20 cellular contexts compared by ENCODE assay signal in the genomic region with DNA sequence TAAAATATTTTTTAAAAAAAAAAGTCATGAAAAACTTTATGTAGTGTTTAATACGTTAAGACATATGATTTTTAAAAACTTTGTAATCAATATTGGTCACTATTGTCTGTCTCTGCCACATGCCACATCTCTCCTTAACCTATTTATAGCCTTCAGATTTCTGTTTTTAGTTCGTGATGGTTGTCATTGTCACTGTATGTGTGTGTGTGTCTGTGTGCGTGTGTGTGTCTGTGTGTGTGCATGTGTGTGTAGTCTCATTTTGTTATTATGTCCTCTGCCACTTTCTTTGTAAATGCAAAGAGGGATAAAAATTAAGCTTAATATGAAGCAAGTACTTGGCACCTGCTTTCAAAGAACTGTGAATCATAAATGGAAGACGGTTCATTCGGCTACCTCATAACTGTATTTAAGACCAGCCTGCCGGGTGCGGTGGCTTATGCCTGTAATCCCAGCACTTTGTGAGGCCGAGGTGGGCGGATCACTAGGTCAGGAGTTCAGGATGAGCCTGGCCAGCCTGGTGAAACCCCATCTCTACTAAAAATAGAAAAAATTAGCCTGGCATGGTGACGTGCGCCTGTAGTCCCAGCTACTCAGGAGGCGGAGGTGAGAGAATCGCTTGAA.
A peak's percentile ranks its signal among the peaks of the same experiment; 100 is the strongest.
DNase-seq lines count a peak whose midpoint lies in the region; ATAC-seq, FAIRE-seq and TF ChIP-seq lines count a peak whose summit lies in the region.
"Had no signal": no experiment of that assay in that cellular context is flagged by ENCODE, and none has a peak within 500 bp of the region (broad histone marks: within the 10 kb centered on the region; RNA-seq: fewer than 3 reads in every experiment).

No MANE protein-coding gene starts in this region.

- H3K27me3 ChIP-seq in mesenchymal stem cell (ENCODE audit: control insufficient read depth in 1 of 2, insufficient read depth in 1 of 2, low read length in 2 of 2) (no peaks in the 10 kb centered on the region), uterus (no peaks in the 10 kb centered on the region)

- H2BK12ac ChIP-seq in mesenchymal stem cell (ENCODE audit: low read length in 2 of 2), result no peak overlapping the region

- no peak overlapping the region for H4K8ac ChIP-seq in mesenchymal stem cell (ENCODE audit: low read length)

- ATAC-seq in A549 (peak; percentile 40 to 78; a peak in 5 of 6 replicates), HG03565 (IDR thresholded peaks at IDR 0.05; ENCODE audit: unreplicated experiment) (no peak), HG03442 (IDR thresholded peaks at IDR 0.05; ENCODE audit: unreplicated experiment) (no peak)
- ATAC-seq: K562 had no signal

- TF ChIP-seq POLR2A in A549 (IDR thresholded peaks at IDR 0.05; ENCODE audit: low read length) (no peak), H54 (IDR thresholded peaks at IDR 0.05; ENCODE audit: low read depth, low read length) (no peak), uterus (IDR thresholded peaks at IDR 0.05) (no peak)

- intact Hi-C loops in uterus (cut with DNase I; ENCODE audit: low total_unique reads), result no loop called here

- TF ChIP-seq RAD21 in A549 (conservative IDR thresholded peaks at IDR 0.05 in 1 of 2, IDR thresholded peaks at IDR 0.05 in 1 of 2), result no peak

- H3K4ac ChIP-seq in mesenchymal stem cell (ENCODE audit: low read depth in 1 of 2, low read length in 2 of 2), result peak overlapping the region in 1 of 2 experiments; percentile 37

- no peak overlapping the region for H2AK5ac ChIP-seq in mesenchymal stem cell (ENCODE audit: low read length, severe bottlenecking)

- POLR2A ChIA-PET in A549 (lab: Yijun Ruan, JAX), result interaction anchor here (0.9 to 2.4 kb wide), 4 partner anchors 24 to 354 kb away, joined by 3 to 21 read pairs (median 6); partner anchors contain the start of gene ARL4A

- peak overlapping the region; percentile 23 for H2AFZ ChIP-seq in mesenchymal stem cell (ENCODE audit: low read depth, low read length)

- no peak overlapping the region for H2BK5ac ChIP-seq in mesenchymal stem cell (ENCODE audit: low read depth, low read length, poor library complexity, severe bottlenecking)

- H3K9ac ChIP-seq in mesenchymal stem cell (ENCODE audit: low read length), result no peak overlapping the region

- H3K9me3 ChIP-seq in A549, result no peaks in the 10 kb centered on the region
- no peaks in the 10 kb centered on the region for H3K9me3 ChIP-seq in mesenchymal stem cell (ENCODE audit: control insufficient read depth, low read length)
- H3K9me3 ChIP-seq in uterus, result no peaks in the 10 kb centered on the region
- H3K9me3 ChIP-seq: BE2C had no signal

- H3K23ac ChIP-seq in mesenchymal stem cell (ENCODE audit: low read length in 2 of 2), result no peak overlapping the region

- no peak for TF ChIP-seq CTCF in A549 (IDR thresholded peaks at IDR 0.05)
- no peak for TF ChIP-seq CTCF in uterus (IDR thresholded peaks at IDR 0.05)

- peak overlapping the region; percentile 30 for H3K4me3 ChIP-seq in A549
- no peak overlapping the region for H3K4me3 ChIP-seq in mesenchymal stem cell (ENCODE audit: insufficient read depth in 1 of 2, low read depth in 1 of 2, low read length in 2 of 2)
- no peak overlapping the region for H3K4me3 ChIP-seq in uterus
- H3K4me3 ChIP-seq: K562 had no signal

- H4K91ac ChIP-seq in mesenchymal stem cell (ENCODE audit: low read length), result peak overlapping the region; percentile 56

- H2BK120ac ChIP-seq in mesenchymal stem cell (ENCODE audit: low read depth, low read length), result no peak overlapping the region

- DNase-seq in A549 (ENCODE audit: low read depth in 1 of 2, low spot score in 1 of 2) (peak in 1 of 2 experiments; percentile 79), H54 (ENCODE audit: insufficient read length, low spot score) (no peak), NCI-H2227 treated with DMSO at 0.1 percent for 48 hours (lab: John Stamatoyannopoulos, UW) (peak; percentile 49), mesenchymal stem cell (no peak), uterus (no peak)
- DNase-seq in stimulated activated CD8-positive, alpha-beta memory T cell treated with anti-CD3 and anti-CD28 coated beads, Interleukin-4, amount 100 ng/mL, for 48 hours, result no peak
- DNase-seq: BE2C, EL, GF-D8, H9, MM.1S, NCI-H1092, NCI-H146, NCI-H2029, NCI-H524 treated with DMSO at 0.1 percent for 48 hours, NCI-H82 had no signal

- peak in 1 of 2 experiments; percentile 21; a peak in 1 of 5 replicates for TF ChIP-seq EP300 in A549 (IDR thresholded peaks at IDR 0.05)

- H3K27ac ChIP-seq in A549, result peak overlapping the region; percentile 76 to 86
- no peak overlapping the region for H3K27ac ChIP-seq in mesenchymal stem cell (ENCODE audit: low read length, poor library complexity, severe bottlenecking)
- no peak overlapping the region for H3K27ac ChIP-seq in uterus

- peak overlapping the region in 1 of 2 experiments; percentile 12 for H3K18ac ChIP-seq in mesenchymal stem cell (ENCODE audit: low read depth in 1 of 2, low read length in 2 of 2)

- H3K36me3 ChIP-seq in mesenchymal stem cell (ENCODE audit: control insufficient read depth in 1 of 2, insufficient read depth in 2 of 2, low read depth in 1 of 2, low read length in 2 of 2) (no peaks in the 10 kb centered on the region), uterus (no peaks in the 10 kb centered on the region)
- H3K36me3 ChIP-seq: BE2C had no signal

- 16% methylated on average over 13 of the region's 13 CpGs for WGBS in A549 (ENCODE audit: missing lambda C conversion rate)
- WGBS in mesenchymal stem cell, result 90% methylated on average over 12 of the region's 13 CpGs

- H3K14ac ChIP-seq in mesenchymal stem cell (ENCODE audit: low read length in 2 of 2), result no peak overlapping the region

- peak overlapping the region; percentile 48 for H2BK15ac ChIP-seq in mesenchymal stem cell (ENCODE audit: low read depth, poor library complexity, severe bottlenecking)

- no peaks in the 10 kb centered on the region for H3K79me1 ChIP-seq in mesenchymal stem cell (replicated peaks; ENCODE audit: low read length, poor library complexity, severe bottlenecking)

- FAIRE-seq in A549 (lab: Jason Lieb, UNC) (peak; percentile 68), H54 (lab: Jason Lieb, UNC) (peak; percentile 86)
- FAIRE-seq: K562, RCC 7860 had no signal

- H3K4me2 ChIP-seq in A549 (peak overlapping the region; percentile 80), mesenchymal stem cell (ENCODE audit: low read length, poor library complexity, severe bottlenecking) (no peak overlapping the region)

- CTCF ChIA-PET in A549 (lab: Yijun Ruan, JAX), result interaction anchor here (1.2 to 2.3 kb wide), 3 partner anchors 76 to 355 kb away, joined by 3 to 10 read pairs (median 4); no protein-coding TSS in a partner anchor

- H3K4me1 ChIP-seq in A549 (peaks cover 55% of the 10 kb centered on the region), mesenchymal stem cell (ENCODE audit: control insufficient read depth, insufficient read depth, low read depth, low read length) (no peaks in the 10 kb centered on the region), uterus (no peaks in the 10 kb centered on the region)
- H3K4me1 ChIP-seq: BE2C had no signal

TF ChIP-seq in A549, 52 proteins besides CTCF, POLR2A, EP300 and RAD21:
- TF ChIP-seq RNF2 (IDR thresholded peaks at IDR 0.05; ENCODE audit: borderline replicate concordance, low read depth) (no peak), GATA3 (IDR thresholded peaks at IDR 0.05; ENCODE audit: borderline replicate concordance) (peak; percentile 22; the same call in 1 of the 2 replicates), FOSL2 (IDR thresholded peaks at IDR 0.05) (no peak), FOSL2 (CRISPR knock-in tag; IDR thresholded peaks at IDR 0.05) (peak; percentile 40)
- TF ChIP-seq, protein P1, sequence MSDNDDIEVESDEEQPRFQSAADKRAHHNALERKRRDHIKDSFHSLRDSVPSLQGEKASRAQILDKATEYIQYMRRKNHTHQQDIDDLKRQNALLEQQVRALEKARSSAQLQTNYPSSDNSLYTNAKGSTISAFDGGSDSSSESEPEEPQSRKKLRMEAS (IDR thresholded peaks at IDR 0.05), result peak; percentile 24; the same call in 1 of the 2 replicates

Comparison
In these comparisons a context has a peak if more than half of its experiments do, and no peak if none do; other contexts are left out.
1. ATAC-seq: peak in A549 (2 of 2); none in HG03565 (single experiment) and HG03442 (single experiment).
2. H3K27ac ChIP-seq: peak in A549 (2 of 2); none in mesenchymal stem cell (single experiment) and uterus (0 of 2).